ENCODE assay signal across 9 cellular contexts in genomic region chr18:50879302-50880107, GRCh38. TPM values are rescaled to one million over a fixed set of nuclear protein-coding genes. Genes with fewer than 3 reads are reported as not detected.
DNase-seq lines count a peak whose midpoint lies in the region; ATAC-seq and TF ChIP-seq lines count a peak whose summit lies in the region.
"Had no signal": no experiment of that assay in that cellular context is flagged by ENCODE, and none has a peak within 500 bp of the region (broad histone marks: within the 10 kb centered on the region; RNA-seq: fewer than 3 reads in every experiment).

No MANE protein-coding gene starts in this region.

- H3K4me3 Mint-ChIP-seq in CD4-positive, alpha-beta memory T cell: peak overlapping the region; percentile 93 to 99 (median 99)
- H3K4me3 Mint-ChIP-seq in brain: peak overlapping the region; percentile 92 to 99 (median 96)

- CTCF ChIA-PET in CD4-positive, alpha-beta memory T cell (lab: Charles Lee; ENCODE audit: partially characterized antibody): interaction anchor here (0.8 to 1.9 kb wide), 7 partner anchors 16 to 318 kb away, joined by 3 to 7 read pairs (median 4); partner anchors contain the start of gene MEX3C

- peak overlapping the region; percentile 90 to 98 (median 96) for H3K27ac Mint-ChIP-seq in CD4-positive, alpha-beta memory T cell
- peak overlapping the region; percentile 97 to 99 (median 99) for H3K27ac Mint-ChIP-seq in brain

- no peaks in the 10 kb centered on the region for H3K9me3 ChIP-seq in CD4-positive, alpha-beta memory T cell (ENCODE audit: control insufficient read depth in 1 of 2, low read length in 2 of 2)
- no peaks in the 10 kb centered on the region for H3K9me3 ChIP-seq in SJCRH30 (replicated peaks)
- no peaks in the 10 kb centered on the region for H3K9me3 ChIP-seq in iPS-18a (ENCODE audit: control insufficient read depth, low read depth, low read length)
- H3K9me3 ChIP-seq in skeletal muscle satellite cell (replicated peaks; ENCODE audit: low read length): no peaks in the 10 kb centered on the region

- no peaks in the 10 kb centered on the region for H3K27me3 ChIP-seq in CD4-positive, alpha-beta memory T cell (ENCODE audit: insufficient read depth, low read length)
- no peaks in the 10 kb centered on the region for H3K27me3 ChIP-seq in SJCRH30
- H3K27me3 ChIP-seq in iPS-18a (ENCODE audit: control insufficient read depth, insufficient read depth, low read length): no peaks in the 10 kb centered on the region
- H3K27me3 ChIP-seq in skeletal muscle satellite cell (ENCODE audit: control insufficient read depth, insufficient read depth, low read length): no peaks in the 10 kb centered on the region

- peaks cover 45% of the 10 kb centered on the region for H3K4me1 ChIP-seq in CD4-positive, alpha-beta memory T cell (ENCODE audit: insufficient read depth, low read length)
- peaks cover 5% of the 10 kb centered on the region; the same call in 1 of the 2 replicates for H3K4me1 ChIP-seq in SJCRH30
- H3K4me1 ChIP-seq in iPS-18a (ENCODE audit: control insufficient read depth, low read depth, low read length): peaks cover 12% of the 10 kb centered on the region
- H3K4me1 ChIP-seq in skeletal muscle satellite cell (ENCODE audit: control insufficient read depth, insufficient read depth, low read length): peaks cover 9% of the 10 kb centered on the region

- POLR2A ChIA-PET in CD4-positive, alpha-beta memory T cell (lab: Charles Lee; ENCODE audit: partially characterized antibody): interaction anchor here (0.6 to 4.0 kb wide), 28 partner anchors 8 to 1392 kb away, joined by 3 to 120 read pairs (median 5); partner anchors contain the start of genes C18orf32, ELAC1, MEX3C and SKA1

- H3K9ac ChIP-seq in iPS-18a (ENCODE audit: low read length) (peak overlapping the region; percentile 82), skeletal muscle satellite cell (ENCODE audit: low read depth, low read length) (peak overlapping the region; percentile 88)

- H3K4me2 ChIP-seq in skeletal muscle satellite cell (ENCODE audit: low read length): peak overlapping the region; percentile 82

- intact Hi-C loops in CD4-positive, alpha-beta memory T cell (cut with micrococcal nuclease): loop anchor here (1.0 to 5.0 kb wide), 4 partner anchors 33 to 599 kb away; partner anchors contain the start of gene MBD1

- no peaks in the 10 kb centered on the region for H3K9me3 Mint-ChIP-seq in CD4-positive, alpha-beta memory T cell
- peaks cover 0 to 12% (median 3%) of the 10 kb centered on the region in 5 experiments for H3K9me3 Mint-ChIP-seq in brain

- ATAC-seq in GM19372 (IDR thresholded peaks at IDR 0.05; ENCODE audit: low read depth, unreplicated experiment) (peak; percentile 10), HG03460 (IDR thresholded peaks at IDR 0.05; ENCODE audit: unreplicated experiment) (peak; percentile 28)

- peak overlapping the region; percentile 88 for H3K27ac ChIP-seq in CD4-positive, alpha-beta memory T cell (ENCODE audit: low read depth, low read length)
- H3K27ac ChIP-seq in SJCRH30 (peak overlapping the region; percentile 70), iPS-18a (ENCODE audit: low read length) (peak overlapping the region; percentile 61)

- DNase-seq in CD4-positive, alpha-beta memory T cell: peak; percentile 40 to 62 (median 54)
- DNase-seq in SJCRH30 (peak; percentile 33 to 57), GM19240 (ENCODE audit: insufficient read length, low spot score) (no peak)

- H3K36me3 ChIP-seq in CD4-positive, alpha-beta memory T cell (ENCODE audit: insufficient read depth, low read length): no peaks in the 10 kb centered on the region
- H3K36me3 ChIP-seq in SJCRH30 (no peaks in the 10 kb centered on the region), iPS-18a (ENCODE audit: control insufficient read depth, low read depth, low read length) (no peaks in the 10 kb centered on the region), skeletal muscle satellite cell (ENCODE audit: insufficient read depth, low read length) (no peaks in the 10 kb centered on the region)

- H3K4me3 ChIP-seq in CD4-positive, alpha-beta memory T cell (ENCODE audit: low read length in 2 of 2): peak overlapping the region; percentile 76
- H3K4me3 ChIP-seq in SJCRH30 (peak overlapping the region; percentile 87), iPS-18a (ENCODE audit: low read length) (peak overlapping the region; percentile 90), skeletal muscle satellite cell (ENCODE audit: low read length) (peak overlapping the region; percentile 97)

- H3K27me3 Mint-ChIP-seq in CD4-positive, alpha-beta memory T cell: no peaks in the 10 kb centered on the region
- H3K27me3 Mint-ChIP-seq in brain: peaks cover 3% of the 10 kb centered on the region

- peaks cover 22 to 40% (median 30%) of the 10 kb centered on the region in 4 donors for H3K4me1 Mint-ChIP-seq in CD4-positive, alpha-beta memory T cell
- H3K4me1 Mint-ChIP-seq in brain: peaks cover 24% of the 10 kb centered on the region

- peaks cover 0 to 13% of the 10 kb centered on the region in 2 donors for H3K36me3 Mint-ChIP-seq in CD4-positive, alpha-beta memory T cell
- H3K36me3 Mint-ChIP-seq in brain: peaks cover 19% of the 10 kb centered on the region

- no peak for TF ChIP-seq CTCF in brain (conservative IDR thresholded peaks at IDR 0.05)

RNA-seq across cellular contexts. Expression of gene ME2, which starts 0.6 kb away (rescaled TPM):
- 10 to 100 TPM; 48.6 to 53.5 TPM for total RNA-seq in CD4-positive, alpha-beta memory T cell
- 10 to 100 TPM; 48.6 to 50.8 TPM for polyA plus RNA-seq in CD4-positive, alpha-beta memory T cell
- total RNA-seq in SJCRH30 (2014; rRNA removed; shearing (Covaris generic)): 56.6 and 62.4 TPM in 2 replicates
- 36.1 TPM for polyA plus RNA-seq in brain (ENCODE audit: insufficient read depth, low read depth, low replicate concordance)
- 40.4 and 57.0 TPM in 2 replicates for total RNA-seq in skeletal muscle satellite cell (2012; rRNA removed)

RNA-seq across cellular contexts. Expression of gene MRO, which starts 59.7 kb away (rescaled TPM):
- not detected for total RNA-seq in CD4-positive, alpha-beta memory T cell
- polyA plus RNA-seq in CD4-positive, alpha-beta memory T cell: not detected
- 0.03 and 0.06 TPM in 2 replicates for total RNA-seq in SJCRH30 (2014; rRNA removed; shearing (Covaris generic))
- polyA plus RNA-seq in brain (ENCODE audit: insufficient read depth, low read depth, low replicate concordance): 7.2 TPM
- 1.0 TPM in 1 of 2 replicates, not detected in the other for total RNA-seq in skeletal muscle satellite cell (2012; rRNA removed)
- total RNA-seq: T-helper 1 cell treated with Interleukin-12 subunit alpha and Interleukin-12 subunit beta and Interleukin-4 antibody, amounts not matched to agents 30 ng/mL and 1 ng/mL, for 36 hours had no signal
